25 cellular contexts compared by ENCODE assay signal in genomic region chr2:47485177-47485576, GRCh38.
"Had no signal": no experiment of that assay in that cellular context is flagged by ENCODE, and none has a peak within 500 bp of the region (broad histone marks: within the 10 kb centered on the region; RNA-seq: fewer than 3 reads in every experiment).

No MANE protein-coding gene starts in this region.

- H3K27ac Mint-ChIP-seq: activated B cell treated with CpG ODN at 0.5 μM for 24 hours; activated CD4-positive, alpha-beta T cell treated with anti-CD3 and anti-CD28 coated beads, Interleukin-2, amount 10 ng/mL, durations not matched to agents 24 days and 14 days; activated CD8-positive, alpha-beta memory T cell treated with anti-CD3 and anti-CD28 coated beads, Interleukin-2, amount 10 ng/mL, durations not matched to agents 7 days and 5 days; activated naive CD4-positive, alpha-beta T cell treated with anti-CD3 and anti-CD28 coated beads for 36 hours; activated naive CD8-positive, alpha-beta T cell; activated T-cell treated with anti-CD3 and anti-CD28 coated beads, Interleukin-2, amount 50 U/mL, for 24 hours; activated T-helper 1 cell treated with anti-CD3 and anti-CD28 coated beads, Interleukin-12 subunit alpha, Interleukin-12 subunit beta, Interleukin-2, Interleukin-4 antibody, amounts not matched to agents 30 ng/mL and 10 ng/mL and 1 ng/mL, durations not matched to agents 14 hours and 24 hours and 36 hours had no signal

- H3K4me3 Mint-ChIP-seq: activated B cell treated with CpG ODN at 0.5 μM for 24 hours; activated CD4-positive, alpha-beta T cell treated with anti-CD3 and anti-CD28 coated beads, Interleukin-2, amount 10 ng/mL, durations not matched to agents 24 days and 14 days; activated CD8-positive, alpha-beta memory T cell treated with anti-CD3 and anti-CD28 coated beads, Interleukin-2, amount 10 ng/mL, durations not matched to agents 7 days and 5 days; activated naive CD4-positive, alpha-beta T cell treated with anti-CD3 and anti-CD28 coated beads for 36 hours; activated naive CD8-positive, alpha-beta T cell; activated T-cell treated with anti-CD3 and anti-CD28 coated beads, Interleukin-2, amount 50 U/mL, for 24 hours; activated T-helper 1 cell treated with anti-CD3 and anti-CD28 coated beads, Interleukin-12 subunit alpha, Interleukin-12 subunit beta, Interleukin-2, Interleukin-4 antibody, amounts not matched to agents 30 ng/mL and 10 ng/mL and 1 ng/mL, durations not matched to agents 14 hours and 24 hours and 36 hours; brain; IgD-negative memory B cell had no signal

- H3K9me3 Mint-ChIP-seq: activated B cell treated with CpG ODN at 0.5 μM for 24 hours; activated CD4-positive, alpha-beta T cell treated with anti-CD3 and anti-CD28 coated beads, Interleukin-2, amount 10 ng/mL, durations not matched to agents 24 days and 14 days; activated naive CD4-positive, alpha-beta T cell treated with anti-CD3 and anti-CD28 coated beads for 36 hours; activated T-cell treated with anti-CD3 and anti-CD28 coated beads, Interleukin-2, amount 50 U/mL, for 24 hours; activated T-helper 1 cell treated with anti-CD3 and anti-CD28 coated beads, Interleukin-12 subunit alpha, Interleukin-12 subunit beta, Interleukin-2, Interleukin-4 antibody, amounts not matched to agents 30 ng/mL and 10 ng/mL and 1 ng/mL, durations not matched to agents 14 hours and 24 hours and 36 hours; brain; IgD-negative memory B cell had no signal

- H3K9me3 ChIP-seq: SJSA1 had no signal

- DNase-seq: activated B cell treated with CpG ODN at 0.5 μM for 24 hours; activated CD4-positive, alpha-beta T cell treated with anti-CD3 and anti-CD28 coated beads for 1 hour; activated CD4-positive, alpha-beta T cell treated with anti-CD3 and anti-CD28 coated beads, Interleukin-2, amount 10 ng/mL, durations not matched to agents 24 days and 14 days; activated CD4-positive, alpha-beta T cell treated with anti-CD3 and anti-CD28 coated beads, Interleukin-2, amount 50 U/mL, for 48 hours; activated CD8-positive, alpha-beta memory T cell treated with anti-CD3 and anti-CD28 coated beads, Interleukin-2, amount 10 ng/mL, durations not matched to agents 7 days and 5 days; activated effector memory CD4-positive, alpha-beta T cell treated with anti-CD3 and anti-CD28 coated beads, Interleukin-2, amount 50 U/mL, for 16 hours; activated naive CD4-positive, alpha-beta T cell treated with anti-CD3 and anti-CD28 coated beads for 36 hours; activated T-cell treated with anti-CD3 and anti-CD28 coated beads, Interleukin-2, amount 50 U/mL, for 24 hours; amygdala; KG1; NCI-H1092 treated with DMSO at 0.1 percent for 48 hours; NCI-H1417 treated with DMSO at 0.1 percent for 48 hours; NCI-H1694; NCI-H2029; NCI-H2107; NCI-H2171 treated with DMSO at 0.1 percent for 48 hours; NCI-H226; NCI-H69; SHP77; SW 1271 had no signal

- H3K4me3 ChIP-seq: SJSA1 had no signal

- H3K27ac ChIP-seq: SJSA1 had no signal

- H3K27me3 ChIP-seq: SJSA1 had no signal

- H3K27me3 Mint-ChIP-seq: activated B cell treated with CpG ODN at 0.5 μM for 24 hours; activated CD4-positive, alpha-beta T cell treated with anti-CD3 and anti-CD28 coated beads, Interleukin-2, amount 10 ng/mL, durations not matched to agents 24 days and 14 days; activated CD8-positive, alpha-beta memory T cell treated with anti-CD3 and anti-CD28 coated beads, Interleukin-2, amount 10 ng/mL, durations not matched to agents 7 days and 5 days; activated naive CD8-positive, alpha-beta T cell; activated T-cell treated with anti-CD3 and anti-CD28 coated beads, Interleukin-2, amount 50 U/mL, for 24 hours; brain; IgD-negative memory B cell had no signal
